1 cellular context compared by ENCODE assay signal in the genomic region with DNA sequence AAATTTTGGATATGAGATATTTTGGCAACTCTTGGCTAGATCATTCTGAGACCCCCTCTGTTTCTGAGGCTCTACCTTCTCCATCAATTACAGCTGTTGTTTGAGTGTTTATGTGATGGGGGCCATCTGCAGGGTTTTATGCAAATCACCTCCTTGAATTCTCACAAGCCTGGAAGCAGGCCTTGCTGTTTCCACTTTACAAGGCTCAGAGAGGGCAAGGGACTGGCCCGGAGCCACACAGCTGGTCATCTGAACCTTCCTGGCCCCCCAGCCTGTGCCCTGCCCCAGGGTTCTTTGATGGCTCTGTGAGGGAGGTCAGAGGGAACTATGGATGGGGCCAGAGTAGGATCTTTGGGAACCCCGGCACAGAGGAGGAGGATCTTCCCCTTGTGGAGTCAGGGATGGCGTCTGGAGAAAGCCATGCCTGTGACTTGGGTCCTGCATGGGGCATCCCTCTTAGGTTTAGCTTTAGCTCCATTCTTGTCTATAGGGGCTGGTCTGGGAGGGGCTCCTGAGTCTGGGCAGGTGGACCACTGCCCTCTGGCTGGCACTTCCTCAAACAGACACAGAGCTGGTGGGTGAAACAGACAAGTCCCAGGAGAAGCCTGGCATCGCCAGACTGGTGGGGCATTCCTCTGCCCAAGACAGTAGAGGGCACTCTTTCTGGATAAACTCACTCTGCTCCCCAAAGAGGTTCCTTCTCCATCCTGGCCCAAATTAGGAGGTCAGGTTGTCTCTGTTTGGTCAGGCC.
TF ChIP-seq lines count a peak whose summit lies in the region.

No MANE protein-coding gene starts in this region.

TF ChIP-seq in H1, 55 proteins besides CTCF, POLR2A, EP300 and RAD21:
- TF ChIP-seq RBBP5 (IDR thresholded peaks at IDR 0.05; ENCODE audit: borderline replicate concordance, low read depth, low read length), result no peak
- TF ChIP-seq HDAC2 (IDR thresholded peaks at IDR 0.05; ENCODE audit: borderline replicate concordance in 1 of 2, low read depth in 2 of 2, low read length in 2 of 2), result no peak
- TF ChIP-seq RNF2 (IDR thresholded peaks at IDR 0.05; ENCODE audit: borderline replicate concordance, low read depth, low read length, missing control alignments, poor library complexity, severe bottlenecking), result no peak
- TF ChIP-seq RFX5 (IDR thresholded peaks at IDR 0.05; ENCODE audit: borderline replicate concordance, low read depth, low read length), result no peak
- TF ChIP-seq ATF3 (IDR thresholded peaks at IDR 0.05; ENCODE audit: insufficient read depth, low read depth, low read length), result no peak
- TF ChIP-seq CHD2 (IDR thresholded peaks at IDR 0.05; ENCODE audit: low read length), result no peak
- no peak for TF ChIP-seq YY1 (IDR thresholded peaks at IDR 0.05; ENCODE audit: low read depth, low read length)
- TF ChIP-seq, protein P1, sequence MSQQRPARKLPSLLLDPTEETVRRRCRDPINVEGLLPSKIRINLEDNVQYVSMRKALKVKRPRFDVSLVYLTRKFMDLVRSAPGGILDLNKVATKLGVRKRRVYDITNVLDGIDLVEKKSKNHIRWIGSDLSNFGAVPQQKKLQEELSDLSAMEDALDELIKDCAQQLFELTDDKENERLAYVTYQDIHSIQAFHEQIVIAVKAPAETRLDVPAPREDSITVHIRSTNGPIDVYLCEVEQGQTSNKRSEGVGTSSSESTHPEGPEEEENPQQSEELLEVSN (IDR thresholded peaks at IDR 0.05), result no peak
- TF ChIP-seq KDM1A (IDR thresholded peaks at IDR 0.05; ENCODE audit: borderline replicate concordance, low read length), result no peak
- TF ChIP-seq KDM5A (IDR thresholded peaks at IDR 0.05; ENCODE audit: low read length), result no peak
- no peak for TF ChIP-seq TAF7 (optimal IDR thresholded peaks at IDR 0.05; ENCODE audit: borderline replicate concordance, low read depth, low read length)
- TF ChIP-seq NANOG (IDR thresholded peaks at IDR 0.05; ENCODE audit: insufficient read depth, low read depth, low read length, poor library complexity, severe bottlenecking), result no peak
- no peak for TF ChIP-seq CBX8 (IDR thresholded peaks at IDR 0.05; ENCODE audit: borderline replicate concordance, low read depth, low read length)
- no peak for TF ChIP-seq NRF1 (IDR thresholded peaks at IDR 0.05; ENCODE audit: low read depth, low read length)
- TF ChIP-seq SAP30 (IDR thresholded peaks at IDR 0.05; ENCODE audit: insufficient read depth, insufficient replicate concordance, low read length), result no peak
- no peak for TF ChIP-seq CBX5 (IDR thresholded peaks at IDR 0.05; ENCODE audit: low read depth, low read length)
- no peak for TF ChIP-seq JUND (IDR thresholded peaks at IDR 0.05; ENCODE audit: low read length)
- no peak for TF ChIP-seq BACH1 (IDR thresholded peaks at IDR 0.05; ENCODE audit: low read length)
- TF ChIP-seq TEAD4 (IDR thresholded peaks at IDR 0.05; ENCODE audit: low read depth, low read length), result no peak
